In the genomic region with DNA sequence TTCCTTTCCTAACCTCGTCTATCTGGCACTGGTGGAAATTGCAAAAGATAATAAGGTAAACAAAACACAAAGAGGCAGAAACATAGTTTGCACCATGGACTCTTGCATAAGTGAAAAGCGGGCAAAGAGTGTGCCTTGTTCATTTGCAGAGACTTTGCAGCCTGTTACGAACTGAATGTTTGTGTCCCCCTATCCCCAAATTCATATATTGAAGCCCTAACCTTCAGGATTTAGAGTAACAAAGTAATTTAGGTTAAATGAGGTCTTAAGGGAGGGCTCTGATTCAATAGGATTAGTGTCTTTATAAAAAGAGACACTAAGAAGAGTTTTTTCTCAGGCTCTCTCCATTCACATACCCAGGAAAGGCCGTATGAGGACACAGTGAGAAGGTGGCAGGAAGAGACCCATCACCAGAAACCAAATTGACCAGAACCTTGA, we compare ENCODE assay signal across 1 cellular context.
A peak's percentile ranks its signal among the peaks of the same experiment; 100 is the strongest.
TF ChIP-seq lines count a peak whose summit lies in the region.

No MANE protein-coding gene starts in this region.

TF ChIP-seq in HepG2, 621 proteins besides CTCF, POLR2A, EP300 and RAD21 (continued from another document and continues in another):
- TF ChIP-seq, protein P1, sequence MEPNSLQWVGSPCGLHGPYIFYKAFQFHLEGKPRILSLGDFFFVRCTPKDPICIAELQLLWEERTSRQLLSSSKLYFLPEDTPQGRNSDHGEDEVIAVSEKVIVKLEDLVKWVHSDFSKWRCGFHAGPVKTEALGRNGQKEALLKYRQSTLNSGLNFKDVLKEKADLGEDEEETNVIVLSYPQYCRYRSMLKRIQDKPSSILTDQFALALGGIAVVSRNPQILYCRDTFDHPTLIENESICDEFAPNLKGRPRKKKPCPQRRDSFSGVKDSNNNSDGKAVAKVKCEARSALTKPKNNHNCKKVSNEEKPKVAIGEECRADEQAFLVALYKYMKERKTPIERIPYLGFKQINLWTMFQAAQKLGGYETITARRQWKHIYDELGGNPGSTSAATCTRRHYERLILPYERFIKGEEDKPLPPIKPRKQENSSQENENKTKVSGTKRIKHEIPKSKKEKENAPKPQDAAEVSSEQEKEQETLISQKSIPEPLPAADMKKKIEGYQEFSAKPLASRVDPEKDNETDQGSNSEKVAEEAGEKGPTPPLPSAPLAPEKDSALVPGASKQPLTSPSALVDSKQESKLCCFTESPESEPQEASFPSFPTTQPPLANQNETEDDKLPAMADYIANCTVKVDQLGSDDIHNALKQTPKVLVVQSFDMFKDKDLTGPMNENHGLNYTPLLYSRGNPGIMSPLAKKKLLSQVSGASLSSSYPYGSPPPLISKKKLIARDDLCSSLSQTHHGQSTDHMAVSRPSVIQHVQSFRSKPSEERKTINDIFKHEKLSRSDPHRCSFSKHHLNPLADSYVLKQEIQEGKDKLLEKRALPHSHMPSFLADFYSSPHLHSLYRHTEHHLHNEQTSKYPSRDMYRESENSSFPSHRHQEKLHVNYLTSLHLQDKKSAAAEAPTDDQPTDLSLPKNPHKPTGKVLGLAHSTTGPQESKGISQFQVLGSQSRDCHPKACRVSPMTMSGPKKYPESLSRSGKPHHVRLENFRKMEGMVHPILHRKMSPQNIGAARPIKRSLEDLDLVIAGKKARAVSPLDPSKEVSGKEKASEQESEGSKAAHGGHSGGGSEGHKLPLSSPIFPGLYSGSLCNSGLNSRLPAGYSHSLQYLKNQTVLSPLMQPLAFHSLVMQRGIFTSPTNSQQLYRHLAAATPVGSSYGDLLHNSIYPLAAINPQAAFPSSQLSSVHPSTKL (CRISPR knock-in tag; IDR thresholded peaks at IDR 0.05): peak; percentile 89
- peak; percentile 42; the same call in 1 of the 2 replicates for TF ChIP-seq NR2F2 (IDR thresholded peaks at IDR 0.05; ENCODE audit: borderline replicate concordance, low read depth)
- no peak for TF ChIP-seq MAFF (IDR thresholded peaks at IDR 0.05; ENCODE audit: low read depth, low read length)
- TF ChIP-seq CREB1 (IDR thresholded peaks at IDR 0.05): no peak
- 0 out of 2 replicates have a peak, but pooled peaks have one; percentile 33 for TF ChIP-seq CREB1 (CRISPR knock-in tag; IDR thresholded peaks at IDR 0.05)
- TF ChIP-seq BCL6 (CRISPR knock-in tag; IDR thresholded peaks at IDR 0.05): peak; percentile 80
- no peak for TF ChIP-seq ZSCAN12 (CRISPR knock-in tag; IDR thresholded peaks at IDR 0.05)
- 0 out of 2 replicates have a peak, but pooled peaks have one; percentile 55 for TF ChIP-seq JUN (CRISPR knock-in tag; IDR thresholded peaks at IDR 0.05)
- 0 out of 2 replicates have a peak, but pooled peaks have one; percentile 42 for TF ChIP-seq FOXP1 (IDR thresholded peaks at IDR 0.05)
- peak; percentile 92 for TF ChIP-seq FOXP1 (CRISPR knock-in tag; IDR thresholded peaks at IDR 0.05)
- TF ChIP-seq ZFP1 (CRISPR knock-in tag; IDR thresholded peaks at IDR 0.05): peak; percentile 61; the same call in 1 of the 2 replicates
- peak; percentile 63; the same call in 1 of the 2 replicates for TF ChIP-seq CCDC6 (CRISPR knock-in tag; IDR thresholded peaks at IDR 0.05)
- TF ChIP-seq ZC3H4 (CRISPR knock-in tag; IDR thresholded peaks at IDR 0.05; ENCODE audit: borderline replicate concordance): no peak
- no peak for TF ChIP-seq HIVEP1 (CRISPR knock-in tag; IDR thresholded peaks at IDR 0.05)
- TF ChIP-seq ZNF510 (CRISPR knock-in tag; IDR thresholded peaks at IDR 0.05; ENCODE audit: low read depth): 0 out of 2 replicates have a peak, but pooled peaks have one; percentile 47
- TF ChIP-seq HNRNPH1 (optimal IDR thresholded peaks at IDR 0.05; ENCODE audit: low read depth, low read length): no peak
- TF ChIP-seq, protein P2, sequence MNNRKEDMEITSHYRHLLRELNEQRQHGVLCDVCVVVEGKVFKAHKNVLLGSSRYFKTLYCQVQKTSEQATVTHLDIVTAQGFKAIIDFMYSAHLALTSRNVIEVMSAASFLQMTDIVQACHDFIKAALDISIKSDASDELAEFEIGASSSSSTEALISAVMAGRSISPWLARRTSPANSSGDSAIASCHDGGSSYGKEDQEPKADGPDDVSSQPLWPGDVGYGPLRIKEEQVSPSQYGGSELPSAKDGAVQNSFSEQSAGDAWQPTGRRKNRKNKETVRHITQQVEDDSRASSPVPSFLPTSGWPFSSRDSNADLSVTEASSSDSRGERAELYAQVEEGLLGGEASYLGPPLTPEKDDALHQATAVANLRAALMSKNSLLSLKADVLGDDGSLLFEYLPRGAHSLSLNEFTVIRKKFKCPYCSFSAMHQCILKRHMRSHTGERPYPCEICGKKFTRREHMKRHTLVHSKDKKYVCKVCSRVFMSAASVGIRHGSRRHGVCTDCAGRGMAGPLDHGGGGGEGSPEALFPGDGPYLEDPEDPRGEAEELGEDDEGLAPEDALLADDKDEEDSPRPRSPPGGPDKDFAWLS (CRISPR knock-in tag; IDR thresholded peaks at IDR 0.05; ENCODE audit: borderline replicate concordance): no peak
- TF ChIP-seq, protein P3, sequence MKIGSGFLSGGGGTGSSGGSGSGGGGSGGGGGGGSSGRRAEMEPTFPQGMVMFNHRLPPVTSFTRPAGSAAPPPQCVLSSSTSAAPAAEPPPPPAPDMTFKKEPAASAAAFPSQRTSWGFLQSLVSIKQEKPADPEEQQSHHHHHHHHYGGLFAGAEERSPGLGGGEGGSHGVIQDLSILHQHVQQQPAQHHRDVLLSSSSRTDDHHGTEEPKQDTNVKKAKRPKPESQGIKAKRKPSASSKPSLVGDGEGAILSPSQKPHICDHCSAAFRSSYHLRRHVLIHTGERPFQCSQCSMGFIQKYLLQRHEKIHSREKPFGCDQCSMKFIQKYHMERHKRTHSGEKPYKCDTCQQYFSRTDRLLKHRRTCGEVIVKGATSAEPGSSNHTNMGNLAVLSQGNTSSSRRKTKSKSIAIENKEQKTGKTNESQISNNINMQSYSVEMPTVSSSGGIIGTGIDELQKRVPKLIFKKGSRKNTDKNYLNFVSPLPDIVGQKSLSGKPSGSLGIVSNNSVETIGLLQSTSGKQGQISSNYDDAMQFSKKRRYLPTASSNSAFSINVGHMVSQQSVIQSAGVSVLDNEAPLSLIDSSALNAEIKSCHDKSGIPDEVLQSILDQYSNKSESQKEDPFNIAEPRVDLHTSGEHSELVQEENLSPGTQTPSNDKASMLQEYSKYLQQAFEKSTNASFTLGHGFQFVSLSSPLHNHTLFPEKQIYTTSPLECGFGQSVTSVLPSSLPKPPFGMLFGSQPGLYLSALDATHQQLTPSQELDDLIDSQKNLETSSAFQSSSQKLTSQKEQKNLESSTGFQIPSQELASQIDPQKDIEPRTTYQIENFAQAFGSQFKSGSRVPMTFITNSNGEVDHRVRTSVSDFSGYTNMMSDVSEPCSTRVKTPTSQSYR (CRISPR knock-in tag; IDR thresholded peaks at IDR 0.05; ENCODE audit: borderline replicate concordance): peak; percentile 42; the same call in 1 of the 2 replicates
- TF ChIP-seq ETV5 (CRISPR knock-in tag; IDR thresholded peaks at IDR 0.05; ENCODE audit: borderline replicate concordance): peak; percentile 40; the same call in 1 of the 2 replicates
- TF ChIP-seq TGIF2 (CRISPR knock-in tag; IDR thresholded peaks at IDR 0.05): peak; percentile 77; the same call in 1 of the 2 replicates
- TF ChIP-seq FOXM1 (CRISPR knock-in tag; IDR thresholded peaks at IDR 0.05): no peak
- TF ChIP-seq, protein P4, sequence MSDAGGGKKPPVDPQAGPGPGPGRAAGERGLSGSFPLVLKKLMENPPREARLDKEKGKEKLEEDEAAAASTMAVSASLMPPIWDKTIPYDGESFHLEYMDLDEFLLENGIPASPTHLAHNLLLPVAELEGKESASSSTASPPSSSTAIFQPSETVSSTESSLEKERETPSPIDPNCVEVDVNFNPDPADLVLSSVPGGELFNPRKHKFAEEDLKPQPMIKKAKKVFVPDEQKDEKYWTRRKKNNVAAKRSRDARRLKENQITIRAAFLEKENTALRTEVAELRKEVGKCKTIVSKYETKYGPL (CRISPR knock-in tag; IDR thresholded peaks at IDR 0.05): peak; percentile 90; the same call in 1 of the 2 replicates
- TF ChIP-seq, protein P5, sequence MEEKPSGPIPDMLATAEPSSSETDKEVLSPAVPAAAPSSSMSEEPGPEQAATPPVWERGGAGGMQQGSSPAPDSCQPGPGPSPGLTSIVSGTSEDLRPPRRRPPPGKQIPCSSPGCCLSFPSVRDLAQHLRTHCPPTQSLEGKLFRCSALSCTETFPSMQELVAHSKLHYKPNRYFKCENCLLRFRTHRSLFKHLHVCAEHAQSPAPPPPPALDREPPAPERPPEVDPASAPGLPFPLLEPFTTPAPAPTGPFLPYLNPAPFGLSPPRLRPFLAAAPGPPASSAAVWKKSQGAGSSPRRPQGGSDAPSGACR (CRISPR knock-in tag; IDR thresholded peaks at IDR 0.05): peak; percentile 59; the same call in 1 of the 2 replicates
- TF ChIP-seq, protein P6, sequence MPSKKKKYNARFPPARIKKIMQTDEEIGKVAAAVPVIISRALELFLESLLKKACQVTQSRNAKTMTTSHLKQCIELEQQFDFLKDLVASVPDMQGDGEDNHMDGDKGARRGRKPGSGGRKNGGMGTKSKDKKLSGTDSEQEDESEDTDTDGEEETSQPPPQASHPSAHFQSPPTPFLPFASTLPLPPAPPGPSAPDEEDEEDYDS (CRISPR knock-in tag; IDR thresholded peaks at IDR 0.05): no peak
- TF ChIP-seq ZNF335 (CRISPR knock-in tag; IDR thresholded peaks at IDR 0.05): peak; percentile 47; the same call in 1 of the 2 replicates
- TF ChIP-seq KDM1A (CRISPR knock-in tag; IDR thresholded peaks at IDR 0.05): 0 out of 2 replicates have a peak, but pooled peaks have one; percentile 20
- no peak for TF ChIP-seq ZNF326 (CRISPR knock-in tag; IDR thresholded peaks at IDR 0.05; ENCODE audit: borderline replicate concordance)
- 0 out of 2 replicates have a peak, but pooled peaks have one; percentile 29 for TF ChIP-seq TBX3 (IDR thresholded peaks at IDR 0.05; ENCODE audit: borderline replicate concordance)
- peak; percentile 96 for TF ChIP-seq HNF4A (CRISPR knock-in tag; IDR thresholded peaks at IDR 0.05)
- no peak for TF ChIP-seq RFX1 (IDR thresholded peaks at IDR 0.05)
- TF ChIP-seq FOXJ3 (CRISPR knock-in tag; IDR thresholded peaks at IDR 0.05; ENCODE audit: borderline replicate concordance): peak; percentile 92
- no peak for TF ChIP-seq ZNF33B (CRISPR knock-in tag; IDR thresholded peaks at IDR 0.05)
- TF ChIP-seq, protein P7, sequence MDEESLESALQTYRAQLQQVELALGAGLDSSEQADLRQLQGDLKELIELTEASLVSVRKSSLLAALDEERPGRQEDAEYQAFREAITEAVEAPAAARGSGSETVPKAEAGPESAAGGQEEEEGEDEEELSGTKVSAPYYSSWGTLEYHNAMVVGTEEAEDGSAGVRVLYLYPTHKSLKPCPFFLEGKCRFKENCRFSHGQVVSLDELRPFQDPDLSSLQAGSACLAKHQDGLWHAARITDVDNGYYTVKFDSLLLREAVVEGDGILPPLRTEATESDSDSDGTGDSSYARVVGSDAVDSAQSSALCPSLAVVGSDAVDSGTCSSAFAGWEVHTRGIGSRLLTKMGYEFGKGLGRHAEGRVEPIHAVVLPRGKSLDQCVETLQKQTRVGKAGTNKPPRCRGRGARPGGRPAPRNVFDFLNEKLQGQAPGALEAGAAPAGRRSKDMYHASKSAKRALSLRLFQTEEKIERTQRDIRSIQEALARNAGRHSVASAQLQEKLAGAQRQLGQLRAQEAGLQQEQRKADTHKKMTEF (CRISPR knock-in tag; IDR thresholded peaks at IDR 0.05): peak; percentile 64; the same call in 1 of the 2 replicates
- TF ChIP-seq, protein P8, sequence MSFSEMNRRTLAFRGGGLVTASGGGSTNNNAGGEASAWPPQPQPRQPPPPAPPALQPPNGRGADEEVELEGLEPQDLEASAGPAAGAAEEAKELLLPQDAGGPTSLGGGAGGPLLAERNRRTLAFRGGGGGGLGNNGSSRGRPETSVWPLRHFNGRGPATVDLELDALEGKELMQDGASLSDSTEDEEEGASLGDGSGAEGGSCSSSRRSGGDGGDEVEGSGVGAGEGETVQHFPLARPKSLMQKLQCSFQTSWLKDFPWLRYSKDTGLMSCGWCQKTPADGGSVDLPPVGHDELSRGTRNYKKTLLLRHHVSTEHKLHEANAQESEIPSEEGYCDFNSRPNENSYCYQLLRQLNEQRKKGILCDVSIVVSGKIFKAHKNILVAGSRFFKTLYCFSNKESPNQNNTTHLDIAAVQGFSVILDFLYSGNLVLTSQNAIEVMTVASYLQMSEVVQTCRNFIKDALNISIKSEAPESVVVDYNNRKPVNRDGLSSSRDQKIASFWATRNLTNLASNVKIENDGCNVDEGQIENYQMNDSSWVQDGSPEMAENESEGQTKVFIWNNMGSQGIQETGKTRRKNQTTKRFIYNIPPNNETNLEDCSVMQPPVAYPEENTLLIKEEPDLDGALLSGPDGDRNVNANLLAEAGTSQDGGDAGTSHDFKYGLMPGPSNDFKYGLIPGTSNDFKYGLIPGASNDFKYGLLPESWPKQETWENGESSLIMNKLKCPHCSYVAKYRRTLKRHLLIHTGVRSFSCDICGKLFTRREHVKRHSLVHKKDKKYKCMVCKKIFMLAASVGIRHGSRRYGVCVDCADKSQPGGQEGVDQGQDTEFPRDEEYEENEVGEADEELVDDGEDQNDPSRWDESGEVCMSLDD (CRISPR knock-in tag; IDR thresholded peaks at IDR 0.05; ENCODE audit: borderline replicate concordance): 0 out of 2 replicates have a peak, but pooled peaks have one; percentile 41
- peak; percentile 73; the same call in 1 of the 2 replicates for TF ChIP-seq CREM (IDR thresholded peaks at IDR 0.05)
- TF ChIP-seq CREM (CRISPR knock-in tag; IDR thresholded peaks at IDR 0.05): no peak
- no peak for TF ChIP-seq SMAD9 (CRISPR knock-in tag; IDR thresholded peaks at IDR 0.05)
- TF ChIP-seq, protein P9, sequence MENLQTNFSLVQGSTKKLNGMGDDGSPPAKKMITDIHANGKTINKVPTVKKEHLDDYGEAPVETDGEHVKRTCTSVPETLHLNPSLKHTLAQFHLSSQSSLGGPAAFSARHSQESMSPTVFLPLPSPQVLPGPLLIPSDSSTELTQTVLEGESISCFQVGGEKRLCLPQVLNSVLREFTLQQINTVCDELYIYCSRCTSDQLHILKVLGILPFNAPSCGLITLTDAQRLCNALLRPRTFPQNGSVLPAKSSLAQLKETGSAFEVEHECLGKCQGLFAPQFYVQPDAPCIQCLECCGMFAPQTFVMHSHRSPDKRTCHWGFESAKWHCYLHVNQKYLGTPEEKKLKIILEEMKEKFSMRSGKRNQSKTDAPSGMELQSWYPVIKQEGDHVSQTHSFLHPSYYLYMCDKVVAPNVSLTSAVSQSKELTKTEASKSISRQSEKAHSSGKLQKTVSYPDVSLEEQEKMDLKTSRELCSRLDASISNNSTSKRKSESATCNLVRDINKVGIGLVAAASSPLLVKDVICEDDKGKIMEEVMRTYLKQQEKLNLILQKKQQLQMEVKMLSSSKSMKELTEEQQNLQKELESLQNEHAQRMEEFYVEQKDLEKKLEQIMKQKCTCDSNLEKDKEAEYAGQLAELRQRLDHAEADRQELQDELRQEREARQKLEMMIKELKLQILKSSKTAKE (CRISPR knock-in tag; IDR thresholded peaks at IDR 0.05; ENCODE audit: borderline replicate concordance): peak; percentile 58; the same call in 1 of the 2 replicates
- no peak for TF ChIP-seq ZNF660 (CRISPR knock-in tag; IDR thresholded peaks at IDR 0.05; ENCODE audit: borderline replicate concordance, low read depth)
- no peak for TF ChIP-seq ZNF451 (CRISPR knock-in tag; IDR thresholded peaks at IDR 0.05)
- peak; percentile 90 for TF ChIP-seq DPF2 (CRISPR knock-in tag; IDR thresholded peaks at IDR 0.05; ENCODE audit: borderline replicate concordance, low read depth)
- 0 out of 2 replicates have a peak, but pooled peaks have one; percentile 11 for TF ChIP-seq STAG1 (CRISPR knock-in tag; IDR thresholded peaks at IDR 0.05)
- peak; percentile 94 for TF ChIP-seq KDM6A (CRISPR knock-in tag; IDR thresholded peaks at IDR 0.05; ENCODE audit: low read depth)
- TF ChIP-seq ZNF724P (CRISPR knock-in tag; IDR thresholded peaks at IDR 0.05; ENCODE audit: borderline replicate concordance): no peak
- TF ChIP-seq NFRKB (IDR thresholded peaks at IDR 0.05): no peak
